11 cellular contexts compared by ENCODE assay signal in the genomic region with DNA sequence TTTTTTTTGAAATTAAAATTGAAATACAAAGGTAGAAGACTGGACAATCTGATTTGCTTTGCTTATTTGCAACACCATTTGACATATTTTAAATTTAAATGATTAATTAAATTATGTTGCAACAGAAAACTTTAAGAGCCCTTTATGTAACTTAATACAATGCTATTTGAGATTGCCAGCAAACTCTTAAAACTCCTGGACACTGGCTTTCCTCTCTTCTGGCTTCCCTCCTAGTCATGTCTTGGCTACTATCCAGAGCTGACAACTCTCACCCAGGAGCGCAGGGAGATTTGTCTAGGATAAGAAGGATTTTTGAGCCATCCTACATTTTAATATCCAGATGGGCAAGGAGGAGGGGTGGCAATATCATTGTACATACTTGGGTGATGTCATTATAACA.
DNase-seq lines count a peak whose midpoint lies in the region; ATAC-seq and TF ChIP-seq lines count a peak whose summit lies in the region.
"Had no signal": no experiment of that assay in that cellular context is flagged by ENCODE, and none has a peak within 500 bp of the region (broad histone marks: within the 10 kb centered on the region; RNA-seq: fewer than 3 reads in every experiment).

No MANE protein-coding gene starts in this region.

- ATAC-seq in HG03521 (IDR thresholded peaks at IDR 0.05; ENCODE audit: unreplicated experiment) (no peak), HG03442 (IDR thresholded peaks at IDR 0.05; ENCODE audit: unreplicated experiment) (no peak)
- ATAC-seq in activated T-cell treated with anti-CD3 and anti-CD28 coated beads, Interleukin-2, amount 50 U/mL, for 4 hours = no peak
- ATAC-seq: CD8-positive, alpha-beta T cell; stimulated activated naive CD8-positive, alpha-beta T cell treated with anti-CD3 and anti-CD28 coated beads, Interleukin-15, amount 100 ng/mL, for 72 hours had no signal

- DNase-seq in G401 (ENCODE audit: low spot score) = peak; percentile 77
- peak; percentile 94 for DNase-seq in NCI-H2171 treated with DMSO at 0.1 percent for 48 hours (lab: John Stamatoyannopoulos, UW)
- peak; percentile 35 for DNase-seq in astrocyte of the cerebellum (ENCODE audit: low read depth)
- DNase-seq in lung microvascular endothelial cell (ENCODE audit: low read depth in 2 of 2) = peak; percentile 18 to 80
- no peak for DNase-seq in NCI-H2081 treated with DMSO at 0.1 percent for 48 hours (lab: John Stamatoyannopoulos, UW)
- DNase-seq in activated T-cell treated with anti-CD3 and anti-CD28 coated beads, Interleukin-2, amount 50 U/mL, for 4 hours = no peak
- DNase-seq: CD8-positive, alpha-beta T cell; NCI-H2029; stimulated activated naive CD8-positive, alpha-beta T cell treated with anti-CD3 and anti-CD28 coated beads, Interleukin-15, amount 100 ng/mL, for 72 hours had no signal

- no peak for TF ChIP-seq CTCF in astrocyte of the cerebellum (IDR thresholded peaks at IDR 0.05; ENCODE audit: low read depth, low read length, missing control alignments)

- H3K27me3 Mint-ChIP-seq in activated T-cell treated with anti-CD3 and anti-CD28 coated beads, Interleukin-2, amount 50 U/mL, for 4 hours (ENCODE audit: low read depth) = no peaks in the 10 kb centered on the region
- H3K27me3 Mint-ChIP-seq: stimulated activated naive CD8-positive, alpha-beta T cell treated with anti-CD3 and anti-CD28 coated beads, Interleukin-15, amount 100 ng/mL, for 72 hours had no signal

- no peaks in the 10 kb centered on the region for H3K4me1 Mint-ChIP-seq in activated T-cell treated with anti-CD3 and anti-CD28 coated beads, Interleukin-2, amount 50 U/mL, for 4 hours (ENCODE audit: low read depth)
- H3K4me1 Mint-ChIP-seq: stimulated activated naive CD8-positive, alpha-beta T cell treated with anti-CD3 and anti-CD28 coated beads, Interleukin-15, amount 100 ng/mL, for 72 hours had no signal

- H3K9me3 Mint-ChIP-seq in activated T-cell treated with anti-CD3 and anti-CD28 coated beads, Interleukin-2, amount 50 U/mL, for 4 hours = no peaks in the 10 kb centered on the region
- H3K9me3 Mint-ChIP-seq: CD8-positive, alpha-beta T cell; stimulated activated naive CD8-positive, alpha-beta T cell treated with anti-CD3 and anti-CD28 coated beads, Interleukin-15, amount 100 ng/mL, for 72 hours had no signal

- in situ Hi-C loops in G401 (cut with HindIII; ENCODE audit: low sequenced_read_pairs) (no loop called here), astrocyte of the cerebellum (cut with HindIII; ENCODE audit: low sequenced_read_pairs) (loop anchor here (5.0 kb wide), 1 partner anchor 42 kb away; no protein-coding TSS in a partner anchor)

- peaks cover 7% of the 10 kb centered on the region for H3K36me3 Mint-ChIP-seq in activated T-cell treated with anti-CD3 and anti-CD28 coated beads, Interleukin-2, amount 50 U/mL, for 4 hours (ENCODE audit: insufficient read depth)

- H3K4me3 ChIP-seq in astrocyte of the cerebellum (ENCODE audit: low read depth, low read length) = no peak overlapping the region

- no peak overlapping the region for H3K4me3 Mint-ChIP-seq in activated T-cell treated with anti-CD3 and anti-CD28 coated beads, Interleukin-2, amount 50 U/mL, for 4 hours
- H3K4me3 Mint-ChIP-seq: CD8-positive, alpha-beta T cell; stimulated activated naive CD8-positive, alpha-beta T cell treated with anti-CD3 and anti-CD28 coated beads, Interleukin-15, amount 100 ng/mL, for 72 hours had no signal

Comparison
In these comparisons a context has a peak if more than half of its experiments do, and no peak if none do; other contexts are left out.
1. DNase-seq: peak in G401 (single experiment), NCI-H2171 treated with DMSO at 0.1 percent for 48 hours (single experiment), astrocyte of the cerebellum (single experiment) and lung microvascular endothelial cell (2 of 2); none in NCI-H2081 treated with DMSO at 0.1 percent for 48 hours (single experiment) and activated T-cell treated with anti-CD3 and anti-CD28 coated beads, Interleukin-2, amount 50 U/mL, for 4 hours (single experiment).